20 cellular contexts compared by ENCODE assay signal in the genomic region with DNA sequence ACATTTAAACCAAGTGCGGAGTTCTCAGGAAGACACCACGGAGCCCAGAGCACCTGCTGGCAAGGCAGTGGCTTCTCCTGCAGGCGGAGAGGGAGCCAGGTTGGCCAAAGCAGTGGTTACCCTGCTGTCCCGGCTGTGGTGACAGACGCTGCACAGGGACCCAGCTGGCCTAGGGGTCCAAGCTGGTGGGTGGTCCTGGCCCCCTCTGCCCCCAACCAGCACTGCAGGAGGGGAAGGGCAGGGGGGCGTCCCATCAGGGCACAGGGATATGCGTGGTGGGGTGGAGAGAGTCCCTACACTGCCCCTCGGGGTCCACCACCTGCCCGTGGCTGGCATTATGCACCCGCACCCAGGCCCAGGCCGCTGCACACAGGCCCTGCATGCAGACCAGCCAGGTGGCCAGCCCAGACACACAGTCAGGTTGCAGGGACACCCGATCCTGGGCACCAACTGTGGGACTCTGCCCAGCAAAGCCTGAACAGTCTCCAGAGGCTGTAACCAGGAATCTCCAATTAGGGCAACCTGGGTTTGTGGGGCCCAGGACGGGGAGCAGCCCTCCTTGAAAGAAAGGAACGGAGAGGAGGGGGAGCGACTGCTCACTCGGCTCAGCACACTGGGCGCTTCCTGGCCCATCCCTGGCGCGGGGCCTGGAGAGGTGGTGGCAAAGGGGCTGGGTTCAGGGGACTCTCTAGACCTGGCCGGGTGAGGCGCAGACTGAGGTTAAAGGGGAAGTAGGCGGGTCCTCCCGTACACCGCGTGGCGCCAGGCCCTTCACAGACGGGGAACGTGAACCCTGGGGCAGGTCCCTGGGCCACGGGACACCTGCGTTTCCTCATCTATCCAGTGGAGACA. TPM values are rescaled to one million over a fixed set of nuclear protein-coding genes. Genes with fewer than 3 reads are reported as not detected.
DNase-seq lines count a peak whose midpoint lies in the region; ATAC-seq, FAIRE-seq and TF ChIP-seq lines count a peak whose summit lies in the region.
"Had no signal": no experiment of that assay in that cellular context is flagged by ENCODE, and none has a peak within 500 bp of the region (broad histone marks: within the 10 kb centered on the region; RNA-seq: fewer than 3 reads in every experiment).

No MANE protein-coding gene starts in this region.

- intact Hi-C loops in activated naive CD4-positive, alpha-beta T cell treated with anti-CD3 and anti-CD28 coated beads for 36 hours (cut with micrococcal nuclease), result no loop called here
- intact Hi-C loops in kidney (cut with DNase I), result no loop called here

- no peak overlapping the region for H2BK15ac ChIP-seq in H9 (ENCODE audit: low read depth, low read length)

- H3K4me3 Mint-ChIP-seq in activated naive CD4-positive, alpha-beta T cell treated with anti-CD3 and anti-CD28 coated beads for 36 hours, result no peak overlapping the region
- no peak overlapping the region for H3K4me3 Mint-ChIP-seq in stimulated activated naive B cell treated with anti-CD40 and anti-IgM and Interleukin-4, amounts not matched to agents 10 μg/mL and 1 μg/mL and 100 μg/mL, for 72 hours
- H3K4me3 Mint-ChIP-seq in H9, result peak overlapping the region in 1 of 2 experiments; percentile 17; a peak in 1 of 5 replicates
- H3K4me3 Mint-ChIP-seq: activated CD4-positive, alpha-beta T cell treated with anti-CD3 and anti-CD28 coated beads, Interleukin-2, amount 10 ng/mL, durations not matched to agents 7 days and 5 days; activated naive CD8-positive, alpha-beta T cell; HFFc6; neural progenitor cell had no signal

- no peak overlapping the region for H3K4ac ChIP-seq in H9 (ENCODE audit: low read depth, low read length)

- H3K27ac ChIP-seq in kidney (ENCODE audit: low read depth in 2 of 2, low read length in 2 of 2), result no peak overlapping the region
- H3K27ac ChIP-seq in H9 (ENCODE audit: insufficient read length, low read depth, low read length), result no peak overlapping the region
- H3K27ac ChIP-seq: cardiac muscle cell, neural progenitor cell had no signal

- no peak for FAIRE-seq in kidney (lab: Jason Lieb, UNC)
- FAIRE-seq: A549 had no signal

- no peak overlapping the region for H2BK5ac ChIP-seq in H9 (ENCODE audit: insufficient read length, low read length)

- H3K14ac ChIP-seq in H9 (ENCODE audit: insufficient read depth, low read length), result no peak overlapping the region

- no peak for TF ChIP-seq CTCF in kidney (IDR thresholded peaks at IDR 0.05; ENCODE audit: borderline replicate concordance, extremely low read depth, insufficient read depth)
- no peak for TF ChIP-seq CTCF in H9 (conservative IDR thresholded peaks at IDR 0.05)

- H3K9me3 Mint-ChIP-seq in activated naive CD4-positive, alpha-beta T cell treated with anti-CD3 and anti-CD28 coated beads for 36 hours, result no peaks in the 10 kb centered on the region
- H3K9me3 Mint-ChIP-seq in stimulated activated naive B cell treated with anti-CD40 and anti-IgM and Interleukin-4, amounts not matched to agents 10 μg/mL and 1 μg/mL and 100 μg/mL, for 72 hours, result no peaks in the 10 kb centered on the region
- H3K9me3 Mint-ChIP-seq in H9, result no peaks in the 10 kb centered on the region
- H3K9me3 Mint-ChIP-seq: activated CD4-positive, alpha-beta T cell treated with anti-CD3 and anti-CD28 coated beads, Interleukin-2, amount 10 ng/mL, durations not matched to agents 7 days and 5 days; CD8-positive, alpha-beta memory T cell; HFFc6; neural progenitor cell had no signal

- WGBS in H9 (ENCODE audit: extremely low coverage, insufficient read length, low lambda C conversion rate), result no CpG with 5 or more reads among the region's 30 CpGs

- H3K23me2 ChIP-seq in H9 (ENCODE audit: insufficient read length, low read depth, low read length, poor library complexity, severe bottlenecking), result peaks cover 7% of the 10 kb centered on the region

- H3K56ac ChIP-seq in H9 (ENCODE audit: insufficient read length, low read depth, low read length), result no peak overlapping the region

- H3K9me3 ChIP-seq in kidney (ENCODE audit: control insufficient read depth in 1 of 2, low read length in 2 of 2), result no peaks in the 10 kb centered on the region
- no peaks in the 10 kb centered on the region for H3K9me3 ChIP-seq in H9 (ENCODE audit: control insufficient read depth, low read depth, low read length)
- H3K9me3 ChIP-seq: A549, upper lobe of left lung had no signal

- H3K27me3 ChIP-seq in H9 (ENCODE audit: insufficient read depth, low read length), result no peaks in the 10 kb centered on the region
- H3K27me3 ChIP-seq: upper lobe of left lung had no signal

- no peak overlapping the region for H4K5ac ChIP-seq in H9 (ENCODE audit: insufficient read length, low read depth, low read length)

- no peaks in the 10 kb centered on the region for H3K36me3 Mint-ChIP-seq in activated naive CD4-positive, alpha-beta T cell treated with anti-CD3 and anti-CD28 coated beads for 36 hours (ENCODE audit: low read depth)
- no peaks in the 10 kb centered on the region for H3K36me3 Mint-ChIP-seq in stimulated activated naive B cell treated with anti-CD40 and anti-IgM and Interleukin-4, amounts not matched to agents 10 μg/mL and 1 μg/mL and 100 μg/mL, for 72 hours
- H3K36me3 Mint-ChIP-seq in H9 (ENCODE audit: insufficient read depth in 1 of 3, low read depth in 3 of 3), result peaks cover 0 to 12% (median 0%) of the 10 kb centered on the region in 3 experiments; a peak in 1 of 7 replicates
- H3K36me3 Mint-ChIP-seq: activated naive CD8-positive, alpha-beta T cell; neural progenitor cell had no signal

- H3K79me2 ChIP-seq in H9 (ENCODE audit: insufficient read depth, low read length), result no peaks in the 10 kb centered on the region

- H3K18ac ChIP-seq in H9 (ENCODE audit: insufficient read length, low read depth, low read length), result no peak overlapping the region

- H3K4me2 ChIP-seq in H9 (ENCODE audit: insufficient read depth, insufficient read length, low read length), result no peak overlapping the region
- H3K4me2 ChIP-seq: A549, neural progenitor cell had no signal

- H4K91ac ChIP-seq in H9 (ENCODE audit: insufficient read length, low read depth, low read length), result no peak overlapping the region

- no peak overlapping the region for H3K9ac ChIP-seq in kidney (ENCODE audit: low read length in 2 of 2)
- no peak overlapping the region for H3K9ac ChIP-seq in H9 (ENCODE audit: extremely low read depth, insufficient read length, low read length)
- H3K9ac ChIP-seq: neural progenitor cell had no signal

- H3K27ac Mint-ChIP-seq in activated naive CD4-positive, alpha-beta T cell treated with anti-CD3 and anti-CD28 coated beads for 36 hours, result no peak overlapping the region
- H3K27ac Mint-ChIP-seq in stimulated activated naive B cell treated with anti-CD40 and anti-IgM and Interleukin-4, amounts not matched to agents 10 μg/mL and 1 μg/mL and 100 μg/mL, for 72 hours, result peak overlapping the region; percentile 7
- H3K27ac Mint-ChIP-seq in H9, result peak overlapping the region in 1 of 3 experiments; percentile 38; a peak in 1 of 7 replicates
- H3K27ac Mint-ChIP-seq: activated CD4-positive, alpha-beta T cell treated with anti-CD3 and anti-CD28 coated beads, Interleukin-2, amount 10 ng/mL, durations not matched to agents 7 days and 5 days; activated naive CD8-positive, alpha-beta T cell; HFFc6; neural progenitor cell had no signal

- no peak overlapping the region for H2AFZ ChIP-seq in H9 (ENCODE audit: low read length)
- H2AFZ ChIP-seq: neural progenitor cell had no signal

- no peaks in the 10 kb centered on the region for H3K79me1 ChIP-seq in H9 (ENCODE audit: insufficient read depth, low read depth, low read length, poor library complexity, severe bottlenecking)

- CTCF ChIA-PET in activated naive CD4-positive, alpha-beta T cell treated with anti-CD3 and anti-CD28 coated beads for 36 hours (lab: Charles Lee), result interaction anchor here (0.5 to 1.2 kb wide), 2 partner anchors 12 to 90 kb away, joined by 3 to 4 read pairs; no protein-coding TSS in a partner anchor

- H4K20me1 ChIP-seq in H9 (ENCODE audit: control insufficient read depth, insufficient read depth, insufficient read length), result no peaks in the 10 kb centered on the region

- no peak overlapping the region for H2BK120ac ChIP-seq in H9 (ENCODE audit: low read depth, low read length, poor library complexity, severe bottlenecking)

- peaks cover 5 to 15% of the 10 kb centered on the region in 2 donors for H3K4me1 ChIP-seq in kidney (ENCODE audit: control insufficient read depth in 1 of 2, insufficient read depth in 1 of 2, low read depth in 1 of 2, low read length in 2 of 2)
- no peaks in the 10 kb centered on the region for H3K4me1 ChIP-seq in H9 (ENCODE audit: insufficient read depth, low read length)

- H3K36me3 ChIP-seq in kidney (ENCODE audit: control insufficient read depth in 1 of 2, insufficient read depth in 2 of 2, low read length in 2 of 2), result peaks cover 0 to 10% of the 10 kb centered on the region in 2 donors
- H3K36me3 ChIP-seq: cardiac muscle cell, neural progenitor cell had no signal

- H4K8ac ChIP-seq in H9 (replicated peaks; ENCODE audit: insufficient read length, low read depth, low read length), result no peak overlapping the region

- no peak overlapping the region for H3K23ac ChIP-seq in H9 (ENCODE audit: insufficient read length, low read depth, low read length)

- no peak overlapping the region for H2AK5ac ChIP-seq in H9 (ENCODE audit: insufficient read length, low read length)

- H3K4me1 Mint-ChIP-seq in activated naive CD4-positive, alpha-beta T cell treated with anti-CD3 and anti-CD28 coated beads for 36 hours (ENCODE audit: low read depth), result peaks cover 3% of the 10 kb centered on the region
- H3K4me1 Mint-ChIP-seq in stimulated activated naive B cell treated with anti-CD40 and anti-IgM and Interleukin-4, amounts not matched to agents 10 μg/mL and 1 μg/mL and 100 μg/mL, for 72 hours, result peaks cover 2 to 7% of the 10 kb centered on the region in 2 donors
- H3K4me1 Mint-ChIP-seq in H9, result peaks cover 11 to 20% of the 10 kb centered on the region in 2 experiments
- H3K4me1 Mint-ChIP-seq: activated CD4-positive, alpha-beta T cell treated with anti-CD3 and anti-CD28 coated beads, Interleukin-2, amount 10 ng/mL, durations not matched to agents 7 days and 5 days had no signal

- no peak overlapping the region for H3K4me3 ChIP-seq in kidney (ENCODE audit: low read length in 2 of 2)
- H3K4me3 ChIP-seq: A549, cardiac muscle cell, lung, neural progenitor cell, upper lobe of left lung had no signal

- ATAC-seq in stimulated activated naive B cell treated with anti-CD40 and anti-IgM and Interleukin-4, amounts not matched to agents 10 μg/mL and 1 μg/mL and 100 μg/mL, for 72 hours (replicated peaks), result no peak
- ATAC-seq in GM19351 (IDR thresholded peaks at IDR 0.05; ENCODE audit: unreplicated experiment), result no peak
- ATAC-seq: A549 had no signal

- no peak overlapping the region for H2BK20ac ChIP-seq in H9 (ENCODE audit: low read depth, low read length, poor library complexity, severe bottlenecking)

- H2BK12ac ChIP-seq in H9 (ENCODE audit: insufficient read length, low read depth, low read length), result no peak overlapping the region

- H3T11ph ChIP-seq in H9 (ENCODE audit: low read length), result no peak overlapping the region

- H3K27me3 Mint-ChIP-seq in activated naive CD4-positive, alpha-beta T cell treated with anti-CD3 and anti-CD28 coated beads for 36 hours (ENCODE audit: low read depth), result peaks cover 4% of the 10 kb centered on the region
- peaks cover 27 to 38% of the 10 kb centered on the region in 2 donors for H3K27me3 Mint-ChIP-seq in stimulated activated naive B cell treated with anti-CD40 and anti-IgM and Interleukin-4, amounts not matched to agents 10 μg/mL and 1 μg/mL and 100 μg/mL, for 72 hours
- no peaks in the 10 kb centered on the region for H3K27me3 Mint-ChIP-seq in H9 (ENCODE audit: low read depth)

- DNase-seq in activated naive CD4-positive, alpha-beta T cell treated with anti-CD3 and anti-CD28 coated beads, Interleukin-2, amount 50 U/mL, for 16 hours, result peak; percentile 9
- no peak for DNase-seq in activated naive CD4-positive, alpha-beta T cell treated with anti-CD3 and anti-CD28 coated beads for 36 hours
- DNase-seq in NOMO-1 treated with dmso at 0.1 percent for 144 hours (lab: John Stamatoyannopoulos, UW; ENCODE audit: unreplicated experiment) (peak; percentile 56), kidney (peak; percentile 71), H9 (no peak), RKO (ENCODE audit: low spot score) (no peak)
- no peak for DNase-seq in stimulated activated naive B cell treated with anti-CD40 and anti-IgM and Interleukin-4, amounts not matched to agents 10 μg/mL and 1 μg/mL and 100 μg/mL, for 72 hours
- DNase-seq: activated CD4-positive, alpha-beta T cell treated with anti-CD3 and anti-CD28 coated beads, Interleukin-2, amount 10 ng/mL, durations not matched to agents 7 days and 5 days; activated T-cell treated with anti-CD3 and anti-CD28 coated beads, Interleukin-2, amount 50 U/mL, for 1 hour; CD8-positive, alpha-beta memory T cell; EL; HFFc6; T1000 had no signal

RNA-seq across cellular contexts. Expression of a gene that starts 46.3 kb away (rescaled TPM):
- total RNA-seq in activated naive CD4-positive, alpha-beta T cell treated with anti-CD3 and anti-CD28 coated beads for 36 hours, result 1 to 10 TPM; 3.4 to 3.5 TPM
- total RNA-seq in kidney, result 30.9 TPM
- polyA plus RNA-seq in kidney (ENCODE audit: insufficient read depth, low read depth, low replicate concordance), result 7.1 TPM
- 11.5 TPM in 2 replicates for total RNA-seq in H9 (2021)

Comparison
In these comparisons a context has a peak if more than half of its experiments do, and no peak if none do; other contexts are left out.
1. DNase-seq: peak in activated naive CD4-positive, alpha-beta T cell treated with anti-CD3 and anti-CD28 coated beads, Interleukin-2, amount 50 U/mL, for 16 hours (single experiment), NOMO-1 treated with dmso at 0.1 percent for 144 hours (single experiment) and kidney (single experiment); none in activated naive CD4-positive, alpha-beta T cell treated with anti-CD3 and anti-CD28 coated beads for 36 hours (single experiment), stimulated activated naive B cell treated with anti-CD40 and anti-IgM and Interleukin-4, amounts not matched to agents 10 μg/mL and 1 μg/mL and 100 μg/mL, for 72 hours (single experiment), H9 (single experiment) and RKO (single experiment).